Comparison of ENCODE assay signal across 8 cellular contexts in the genomic region with DNA sequence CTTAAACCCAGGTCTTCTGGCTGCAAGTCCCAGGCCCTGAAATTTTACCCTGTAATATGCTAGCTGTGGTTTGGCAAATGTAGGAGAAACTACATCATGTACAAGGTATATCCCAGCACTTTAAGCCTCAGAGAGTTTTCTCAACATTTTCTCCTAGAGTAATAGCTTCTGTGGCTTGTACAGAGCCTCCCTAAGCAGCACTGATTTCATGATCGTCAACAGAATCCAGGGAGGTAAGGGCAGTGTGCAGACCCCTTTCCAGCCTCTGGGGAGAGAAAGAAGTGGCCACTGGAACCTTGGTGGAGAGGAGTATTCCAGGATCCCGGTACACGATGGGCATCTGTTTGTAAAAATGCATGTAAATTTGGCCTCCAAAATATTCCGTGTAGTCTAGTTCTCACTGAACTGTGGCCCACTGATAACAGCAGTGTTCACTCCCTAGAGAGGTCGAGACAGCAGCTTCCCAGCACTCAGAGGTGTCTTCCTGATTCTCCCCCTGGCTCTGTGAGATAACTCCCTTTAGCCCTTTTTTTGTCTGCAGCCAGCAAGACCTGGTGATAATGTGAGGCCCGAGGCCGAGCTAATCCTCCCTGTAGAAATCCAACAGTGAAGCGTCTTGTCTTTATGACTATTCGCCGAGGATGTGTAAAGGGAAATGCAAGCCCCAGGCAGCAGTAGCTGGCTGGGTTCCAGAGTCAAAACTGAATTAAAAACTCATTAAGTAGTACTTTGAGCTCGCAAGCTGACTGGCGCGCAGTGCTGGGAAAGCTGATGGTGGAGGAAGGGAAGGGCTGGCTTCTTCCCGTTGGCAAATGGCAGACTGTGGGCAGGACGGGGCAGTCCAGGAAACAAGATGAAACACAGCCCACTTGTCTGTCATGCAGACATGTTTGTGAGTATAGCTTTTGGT. TPM values are rescaled to one million over a fixed set of nuclear protein-coding genes. Genes with fewer than 3 reads are reported as not detected.
A peak's percentile ranks its signal among the peaks of the same experiment; 100 is the strongest.
DNase-seq lines count a peak whose midpoint lies in the region; ATAC-seq and TF ChIP-seq lines count a peak whose summit lies in the region.

No MANE protein-coding gene starts in this region.

- peak overlapping the region; percentile 23 for H3K9ac ChIP-seq in smooth muscle cell (ENCODE audit: low read depth)

- peak overlapping the region; percentile 50 for H2AFZ ChIP-seq in smooth muscle cell (ENCODE audit: low read depth)

- H3F3A ChIP-seq in smooth muscle cell (ENCODE audit: low read depth) = peaks cover 18% of the 10 kb centered on the region

- DNase-seq in NCI-H128 (lab: John Stamatoyannopoulos, UW; ENCODE audit: unreplicated experiment) (peak; percentile 65), amniotic epithelial cell (ENCODE audit: low read depth) (peak; percentile 84), left ventricle myocardium superior (peak; percentile 58), smooth muscle cell (lab: John Stamatoyannopoulos, UW; ENCODE audit: unreplicated experiment) (peak; percentile 30), T-helper 17 cell (no peak)
- DNase-seq in activated CD4-positive, alpha-beta memory T cell treated with anti-CD3 and anti-CD28 coated beads, Interleukin-2, amount 10 ng/mL, durations not matched to agents 7 days and 5 days = no peak

- no peaks in the 10 kb centered on the region for H3K36me3 Mint-ChIP-seq in T-helper 17 cell (ENCODE audit: low read depth)
- no peaks in the 10 kb centered on the region for H3K36me3 Mint-ChIP-seq in activated CD4-positive, alpha-beta memory T cell treated with anti-CD3 and anti-CD28 coated beads, Interleukin-2, amount 10 ng/mL, durations not matched to agents 7 days and 5 days (ENCODE audit: low read depth)

- H3K9me3 ChIP-seq in smooth muscle cell (replicated peaks; ENCODE audit: low read depth) (no peaks in the 10 kb centered on the region), T-helper 17 cell (ENCODE audit: control insufficient read depth, low read length, poor library complexity, severe bottlenecking) (no peaks in the 10 kb centered on the region)

- 14% methylated on average over 15 of the region's 15 CpGs for WGBS in smooth muscle cell (ENCODE audit: low lambda C conversion rate)

- peak overlapping the region; percentile 76 for H3K4me2 ChIP-seq in smooth muscle cell

- no peak overlapping the region for H3K27ac Mint-ChIP-seq in T-helper 17 cell
- H3K27ac Mint-ChIP-seq in activated CD4-positive, alpha-beta memory T cell treated with anti-CD3 and anti-CD28 coated beads, Interleukin-2, amount 10 ng/mL, durations not matched to agents 7 days and 5 days = no peak overlapping the region

- ATAC-seq in left ventricle myocardium superior (peak; percentile 61), HG02938 (IDR thresholded peaks at IDR 0.05; ENCODE audit: unreplicated experiment) (no peak), T-helper 17 cell (no peak), GM21786 (IDR thresholded peaks at IDR 0.05; ENCODE audit: unreplicated experiment) (no peak)

- peaks cover 61% of the 10 kb centered on the region for H4K20me1 ChIP-seq in smooth muscle cell (ENCODE audit: low read depth)

- peaks cover 82% of the 10 kb centered on the region for H3K79me2 ChIP-seq in smooth muscle cell (ENCODE audit: low read depth)

- H3K36me3 ChIP-seq in smooth muscle cell (ENCODE audit: low read depth) = no peaks in the 10 kb centered on the region

- POLR2A ChIA-PET in activated CD4-positive, alpha-beta memory T cell treated with anti-CD3 and anti-CD28 coated beads, Interleukin-2, amount 10 ng/mL, durations not matched to agents 7 days and 5 days (lab: Charles Lee) = no interaction called here

- no peak overlapping the region for H3K4me3 ChIP-seq in smooth muscle cell

- H3K4me1 ChIP-seq in smooth muscle cell (ENCODE audit: low read depth) = peaks cover 32% of the 10 kb centered on the region

- no peak overlapping the region for H3K4me3 Mint-ChIP-seq in T-helper 17 cell
- no peak overlapping the region for H3K4me3 Mint-ChIP-seq in activated CD4-positive, alpha-beta memory T cell treated with anti-CD3 and anti-CD28 coated beads, Interleukin-2, amount 10 ng/mL, durations not matched to agents 7 days and 5 days

- peak overlapping the region; percentile 77 for H3K27ac ChIP-seq in smooth muscle cell (ENCODE audit: low read depth)

- intact Hi-C loops in left ventricle myocardium superior (cut with micrococcal nuclease) = no loop called here

- H3K27me3 ChIP-seq in smooth muscle cell (ENCODE audit: low read depth) = no peaks in the 10 kb centered on the region

- CTCF ChIA-PET in activated CD4-positive, alpha-beta memory T cell treated with anti-CD3 and anti-CD28 coated beads, Interleukin-2, amount 10 ng/mL, durations not matched to agents 7 days and 5 days (lab: Charles Lee) = no interaction called here

- H3K27me3 Mint-ChIP-seq in T-helper 17 cell = peaks cover 55% of the 10 kb centered on the region
- H3K27me3 Mint-ChIP-seq in activated CD4-positive, alpha-beta memory T cell treated with anti-CD3 and anti-CD28 coated beads, Interleukin-2, amount 10 ng/mL, durations not matched to agents 7 days and 5 days = peaks cover 62% of the 10 kb centered on the region

- H3K9me3 Mint-ChIP-seq in activated CD4-positive, alpha-beta memory T cell treated with anti-CD3 and anti-CD28 coated beads, Interleukin-2, amount 10 ng/mL, durations not matched to agents 7 days and 5 days = no peaks in the 10 kb centered on the region

- no peak for TF ChIP-seq CTCF in smooth muscle cell (IDR thresholded peaks at IDR 0.05; ENCODE audit: borderline replicate concordance, insufficient read depth, poor library complexity, severe bottlenecking)

- peaks cover 2% of the 10 kb centered on the region for H3K4me1 Mint-ChIP-seq in T-helper 17 cell
- no peaks in the 10 kb centered on the region for H3K4me1 Mint-ChIP-seq in activated CD4-positive, alpha-beta memory T cell treated with anti-CD3 and anti-CD28 coated beads, Interleukin-2, amount 10 ng/mL, durations not matched to agents 7 days and 5 days

RNA-seq across cellular contexts. Expression of gene MAP1B, which starts 59.0 kb away (rescaled TPM):
- 67.1 TPM for total RNA-seq in left ventricle myocardium superior
- 111 TPM in 2 replicates for total RNA-seq in smooth muscle cell
- 139 and 143 TPM in 2 replicates for polyA plus RNA-seq in smooth muscle cell
- 1 to 10 TPM in 1 of 2 donors, under 1 TPM in 1; 0.05 to 1.4 TPM for total RNA-seq in T-helper 17 cell
- under 1 TPM; 0.25 to 0.30 TPM for total RNA-seq in activated CD4-positive, alpha-beta memory T cell treated with anti-CD3 and anti-CD28 coated beads, Interleukin-2, amount 10 ng/mL, durations not matched to agents 7 days and 5 days

Comparison
In these comparisons a context has a peak if more than half of its experiments do, and no peak if none do; other contexts are left out.
1. DNase-seq: peak in NCI-H128 (single experiment), amniotic epithelial cell (single experiment), left ventricle myocardium superior (single experiment) and smooth muscle cell (single experiment); none in T-helper 17 cell (0 of 3) and activated CD4-positive, alpha-beta memory T cell treated with anti-CD3 and anti-CD28 coated beads, Interleukin-2, amount 10 ng/mL, durations not matched to agents 7 days and 5 days (single experiment).
2. RNA of gene MAP1B, which starts 59.0 kb away (total RNA-seq): 111 TPM in smooth muscle cell and 67.1 TPM in left ventricle myocardium superior (single experiment); 0.05 to 1.4 TPM in T-helper 17 cell and 0.25 to 0.30 TPM in activated CD4-positive, alpha-beta memory T cell treated with anti-CD3 and anti-CD28 coated beads, Interleukin-2, amount 10 ng/mL, durations not matched to agents 7 days and 5 days; every median in the first group is over 10 times any median in the second.